Comparison of ENCODE assay signal across 1 cellular context in the genomic region with DNA sequence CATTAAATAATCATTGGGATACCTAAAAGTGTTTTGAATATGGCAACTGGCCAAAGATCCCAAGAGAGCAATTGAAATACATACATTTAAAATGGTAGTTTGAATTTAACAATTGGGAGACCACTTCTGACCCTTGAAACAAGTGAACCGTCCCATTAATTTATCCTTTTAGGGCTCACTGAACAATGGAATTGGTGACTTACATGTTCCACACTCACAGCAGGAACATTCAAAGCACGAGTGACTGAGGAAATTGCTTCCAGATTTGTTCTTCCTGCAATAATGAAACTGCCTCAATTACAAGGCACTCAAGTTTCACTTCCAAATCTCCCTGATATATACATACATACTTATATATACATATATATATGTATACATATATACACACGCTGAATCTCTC.
A peak's percentile ranks its signal among the peaks of the same experiment; 100 is the strongest.
TF ChIP-seq lines count a peak whose summit lies in the region.

No MANE protein-coding gene starts in this region.

TF ChIP-seq in Ishikawa, 13 proteins besides CTCF, POLR2A, EP300 and RAD21 (continued from another document):
- TF ChIP-seq TEAD4 (IDR thresholded peaks at IDR 0.05): peak; percentile 89
- TF ChIP-seq, protein P1, sequence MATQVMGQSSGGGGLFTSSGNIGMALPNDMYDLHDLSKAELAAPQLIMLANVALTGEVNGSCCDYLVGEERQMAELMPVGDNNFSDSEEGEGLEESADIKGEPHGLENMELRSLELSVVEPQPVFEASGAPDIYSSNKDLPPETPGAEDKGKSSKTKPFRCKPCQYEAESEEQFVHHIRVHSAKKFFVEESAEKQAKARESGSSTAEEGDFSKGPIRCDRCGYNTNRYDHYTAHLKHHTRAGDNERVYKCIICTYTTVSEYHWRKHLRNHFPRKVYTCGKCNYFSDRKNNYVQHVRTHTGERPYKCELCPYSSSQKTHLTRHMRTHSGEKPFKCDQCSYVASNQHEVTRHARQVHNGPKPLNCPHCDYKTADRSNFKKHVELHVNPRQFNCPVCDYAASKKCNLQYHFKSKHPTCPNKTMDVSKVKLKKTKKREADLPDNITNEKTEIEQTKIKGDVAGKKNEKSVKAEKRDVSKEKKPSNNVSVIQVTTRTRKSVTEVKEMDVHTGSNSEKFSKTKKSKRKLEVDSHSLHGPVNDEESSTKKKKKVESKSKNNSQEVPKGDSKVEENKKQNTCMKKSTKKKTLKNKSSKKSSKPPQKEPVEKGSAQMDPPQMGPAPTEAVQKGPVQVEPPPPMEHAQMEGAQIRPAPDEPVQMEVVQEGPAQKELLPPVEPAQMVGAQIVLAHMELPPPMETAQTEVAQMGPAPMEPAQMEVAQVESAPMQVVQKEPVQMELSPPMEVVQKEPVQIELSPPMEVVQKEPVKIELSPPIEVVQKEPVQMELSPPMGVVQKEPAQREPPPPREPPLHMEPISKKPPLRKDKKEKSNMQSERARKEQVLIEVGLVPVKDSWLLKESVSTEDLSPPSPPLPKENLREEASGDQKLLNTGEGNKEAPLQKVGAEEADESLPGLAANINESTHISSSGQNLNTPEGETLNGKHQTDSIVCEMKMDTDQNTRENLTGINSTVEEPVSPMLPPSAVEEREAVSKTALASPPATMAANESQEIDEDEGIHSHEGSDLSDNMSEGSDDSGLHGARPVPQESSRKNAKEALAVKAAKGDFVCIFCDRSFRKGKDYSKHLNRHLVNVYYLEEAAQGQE (IDR thresholded peaks at IDR 0.05; ENCODE audit: low read depth): no peak
